In the genomic region with DNA sequence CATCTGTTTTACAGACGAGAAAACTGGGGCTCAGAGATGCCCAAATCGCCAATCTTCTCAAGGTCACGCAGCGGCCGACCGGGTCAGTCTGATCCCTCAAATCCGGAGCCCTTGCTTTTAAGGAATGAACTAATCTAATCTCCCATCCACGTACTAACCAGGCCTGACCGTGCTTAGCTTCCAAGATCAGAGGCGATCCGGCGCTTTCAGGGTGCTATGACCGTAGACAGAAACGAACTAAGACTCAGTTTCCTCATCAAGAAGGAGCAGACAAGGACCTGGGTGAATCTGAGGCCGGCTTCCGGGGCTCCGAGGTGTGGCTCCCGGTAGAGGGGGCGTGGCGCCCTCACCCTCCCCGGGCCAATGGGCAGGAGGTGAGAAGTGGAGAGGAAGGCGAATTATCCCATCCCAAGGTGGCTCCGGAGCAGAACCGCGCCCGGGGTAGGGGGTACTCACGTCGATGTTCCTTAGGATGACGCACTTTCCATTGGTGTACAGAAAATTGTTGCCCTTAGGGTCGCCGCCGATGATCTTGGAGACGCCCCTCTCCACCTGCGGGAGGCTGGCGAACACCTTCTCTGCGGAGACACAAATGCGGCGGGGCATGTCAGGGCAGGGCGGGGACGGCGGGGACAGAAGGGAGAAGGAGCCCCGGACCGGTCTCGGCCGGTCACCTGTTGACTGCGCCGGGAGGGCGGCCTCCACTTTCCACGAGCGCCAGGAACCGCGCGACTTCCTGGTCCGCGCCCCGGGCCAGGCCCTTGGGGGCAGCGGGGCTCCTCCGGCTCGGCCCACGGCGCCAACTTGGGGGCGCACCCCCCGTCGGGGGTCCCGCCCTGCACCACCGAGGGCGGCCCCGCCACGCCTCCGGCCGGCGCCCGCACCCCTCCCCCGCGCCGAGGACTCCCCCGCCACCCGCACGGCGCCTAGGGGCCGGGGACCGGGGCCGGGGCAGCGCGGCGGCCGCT, we compare ENCODE assay signal across 7 cellular contexts. TPM values are rescaled to one million over a fixed set of nuclear protein-coding genes. Genes with fewer than 3 reads are reported as not detected.
A peak's percentile ranks its signal among the peaks of the same experiment; 100 is the strongest.
DNase-seq lines count a peak whose midpoint lies in the region; ATAC-seq and TF ChIP-seq lines count a peak whose summit lies in the region.

No MANE protein-coding gene starts in this region.

- peak overlapping the region; percentile 96 for H3K27ac Mint-ChIP-seq in activated CD4-positive, alpha-beta memory T cell treated with anti-CD3 and anti-CD28 coated beads for 36 hours

- H3K4me1 ChIP-seq in stomach = peaks cover 30 to 73% (median 64%) of the 10 kb centered on the region in 4 donors

- TF ChIP-seq POLR2A in GM18505 (IDR thresholded peaks at IDR 0.05; ENCODE audit: borderline replicate concordance, extremely low read depth, insufficient read depth, insufficient read length) = peak; percentile 69
- no peak for TF ChIP-seq POLR2A in stomach (IDR thresholded peaks at IDR 0.05)

- peaks cover 47% of the 10 kb centered on the region for H3K36me3 Mint-ChIP-seq in activated CD4-positive, alpha-beta memory T cell treated with anti-CD3 and anti-CD28 coated beads for 36 hours

- CTCF ChIA-PET in HEK293T (lab: Yijun Ruan, JAX) = no interaction called here
- CTCF ChIA-PET in activated CD4-positive, alpha-beta memory T cell treated with anti-CD3 and anti-CD28 coated beads for 36 hours (lab: Charles Lee) = interaction anchor here (0.8 to 2.3 kb wide), 3 partner anchors 10 to 20 kb away, joined by 3 to 9 read pairs (median 3); no protein-coding TSS in a partner anchor

- ATAC-seq in GM18505 (IDR thresholded peaks at IDR 0.05; ENCODE audit: unreplicated experiment) = peak; percentile 34

- H3K27ac ChIP-seq in stomach = peak overlapping the region; percentile 94 to 99 (median 97)

- no peaks in the 10 kb centered on the region for H3K9me3 Mint-ChIP-seq in activated CD4-positive, alpha-beta memory T cell treated with anti-CD3 and anti-CD28 coated beads for 36 hours

- peaks cover 34 to 45% (median 42%) of the 10 kb centered on the region in 4 donors for H3K36me3 ChIP-seq in stomach

- TF ChIP-seq EP300 in stomach (IDR thresholded peaks at IDR 0.05) = no peak

- peaks cover 65% of the 10 kb centered on the region for H3K4me1 Mint-ChIP-seq in activated CD4-positive, alpha-beta memory T cell treated with anti-CD3 and anti-CD28 coated beads for 36 hours (ENCODE audit: low read depth)

- H3K27me3 Mint-ChIP-seq in activated CD4-positive, alpha-beta memory T cell treated with anti-CD3 and anti-CD28 coated beads for 36 hours = no peaks in the 10 kb centered on the region

- WGBS in stomach, 5 donors = 2 to 3% (median 2%) methylated on average over 48 to 86 of the region's 87 CpGs

- DNase-seq in HEK293T (ENCODE audit: extremely low spot score) (peak; percentile 53), NCI-H1048 (lab: John Stamatoyannopoulos, UW) (peak; percentile 31), mucosa of gallbladder (ENCODE audit: low spot score) (peak; percentile 55), stomach (peak; percentile 75)
- DNase-seq in activated CD4-positive, alpha-beta memory T cell treated with anti-CD3 and anti-CD28 coated beads for 36 hours = peak; percentile 85
- DNase-seq in effector CD8-positive, alpha-beta T cell (lab: John Stamatoyannopoulos, UW) = peak; percentile 58

- POLR2A ChIA-PET in HEK293T (lab: Yijun Ruan, JAX) = interaction anchor here (0.9 to 3.6 kb wide), 9 partner anchors 8 to 32 kb away, joined by 3 to 27 read pairs (median 4); no protein-coding TSS in a partner anchor
- POLR2A ChIA-PET in activated CD4-positive, alpha-beta memory T cell treated with anti-CD3 and anti-CD28 coated beads for 36 hours (lab: Charles Lee) = interaction anchor here (0.7 to 3.5 kb wide), 8 partner anchors 9 to 345 kb away, joined by 3 to 80 read pairs (median 7); a partner anchor contains a TSS

- H3K27me3 ChIP-seq in stomach = no peaks in the 10 kb centered on the region

- peak overlapping the region; percentile 70 to 96 (median 94) for H3K4me3 ChIP-seq in stomach

- no peak for TF ChIP-seq CTCF in stomach (IDR thresholded peaks at IDR 0.05)

- no peaks in the 10 kb centered on the region for H3K9me3 ChIP-seq in stomach

- intact Hi-C loops in activated CD4-positive, alpha-beta memory T cell treated with anti-CD3 and anti-CD28 coated beads for 36 hours (cut with micrococcal nuclease) = loop anchor here (1.0 to 10.0 kb wide), 9 partner anchors 10 to 964 kb away; no protein-coding TSS in a partner anchor
- intact Hi-C loops in stomach (cut with DNase I; ENCODE audit: low total_unique reads) = no loop called here

- peak overlapping the region; percentile 94 for H3K4me3 Mint-ChIP-seq in activated CD4-positive, alpha-beta memory T cell treated with anti-CD3 and anti-CD28 coated beads for 36 hours

TF ChIP-seq in HEK293T, 16 proteins besides CTCF, POLR2A, EP300 and RAD21:
- TF ChIP-seq CTBP1 (IDR thresholded peaks at IDR 0.05; ENCODE audit: borderline replicate concordance) = no peak
- TF ChIP-seq ZNF384 (IDR thresholded peaks at IDR 0.05) = no peak
- no peak for TF ChIP-seq FOXM1 (IDR thresholded peaks at IDR 0.05; ENCODE audit: borderline replicate concordance)
- no peak for TF ChIP-seq SUZ12 (IDR thresholded peaks at IDR 0.05)
- TF ChIP-seq FOXK2 (IDR thresholded peaks at IDR 0.05) = no peak
- TF ChIP-seq TARDBP (IDR thresholded peaks at IDR 0.05) = no peak
- TF ChIP-seq HDGF (IDR thresholded peaks at IDR 0.05; ENCODE audit: borderline replicate concordance) = no peak
- TF ChIP-seq BHLHE40 (IDR thresholded peaks at IDR 0.05; ENCODE audit: borderline replicate concordance) = no peak

RNA-seq across cellular contexts. Expression of a gene that starts 0.7 kb away (rescaled TPM):
- 100 to 1,000 TPM; 351 to 353 TPM for total RNA-seq in activated CD4-positive, alpha-beta memory T cell treated with anti-CD3 and anti-CD28 coated beads for 36 hours
- total RNA-seq in mucosa of gallbladder = 297 TPM
- total RNA-seq in stomach = 100 to 1,000 TPM in 3 of 5 donors, 10 to 100 TPM in 2; 52.4 to 167 (median 104) TPM
- polyA plus RNA-seq in stomach = 100 to 1,000 TPM in 2 of 3 donors, 10 to 100 TPM in 1; 91.2 to 145 (median 115) TPM

Comparison
In these comparisons a context has a peak if more than half of its experiments do, and no peak if none do; other contexts are left out.
1. Peak in every context shown above with its lines: DNase-seq, ATAC-seq, H3K4me3 ChIP-seq and H3K27ac ChIP-seq.
2. DNase-seq: peak in every context shown above with its lines; median percentile 85 in activated CD4-positive, alpha-beta memory T cell treated with anti-CD3 and anti-CD28 coated beads for 36 hours; 75 in stomach; 58 in effector CD8-positive, alpha-beta T cell; 55 in mucosa of gallbladder; 53 in HEK293T; 31 in NCI-H1048.